Comparison of ENCODE assay signal across 9 cellular contexts in the genomic region with DNA sequence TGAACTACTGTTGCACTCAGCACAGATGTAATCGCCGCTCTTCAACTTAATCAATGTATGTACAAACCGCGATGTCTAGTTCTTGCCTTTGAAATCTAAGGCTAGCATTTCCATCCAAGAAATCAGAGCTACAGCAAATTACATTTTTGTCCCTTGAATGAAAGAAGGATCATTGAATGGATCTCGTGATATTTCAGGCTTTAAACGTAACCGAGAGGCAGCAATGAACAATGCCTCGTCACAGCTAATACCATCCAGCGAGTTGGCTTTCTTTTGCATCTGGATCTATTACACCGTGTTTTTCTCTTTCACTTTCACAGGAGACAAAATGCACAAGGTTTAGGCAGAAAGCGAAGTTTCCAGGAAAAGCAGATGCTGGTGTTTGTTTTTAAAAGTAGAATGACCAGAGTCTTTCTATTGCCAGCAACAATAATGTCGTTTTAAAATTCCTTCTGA. TPM values are rescaled to one million over a fixed set of nuclear protein-coding genes. Genes with fewer than 3 reads are reported as not detected.
DNase-seq lines count a peak whose midpoint lies in the region; ATAC-seq and TF ChIP-seq lines count a peak whose summit lies in the region.
"Had no signal": no experiment of that assay in that cellular context is flagged by ENCODE, and none has a peak within 500 bp of the region (broad histone marks: within the 10 kb centered on the region; RNA-seq: fewer than 3 reads in every experiment).

No MANE protein-coding gene starts in this region.

- TF ChIP-seq CTCF in WI38 (IDR thresholded peaks at IDR 0.05; ENCODE audit: low read depth, low read length), result no peak
- TF ChIP-seq CTCF in foreskin fibroblast (IDR thresholded peaks at IDR 0.05; ENCODE audit: low read depth, low read length), result no peak

- peak overlapping the region; percentile 68 for H3K4me3 ChIP-seq in WI38 (ENCODE audit: low read depth, low read length)
- peak overlapping the region; percentile 60 to 84 for H3K4me3 ChIP-seq in foreskin fibroblast (ENCODE audit: low read depth in 1 of 2, low read length in 2 of 2)
- H3K4me3 ChIP-seq: BLaER1 treated with 17β-estradiol and CSF1 and Interleukin-3, amounts not matched to agents 10 nM and 100 nM had no signal

- peak; percentile 43 to 65 (median 58) for DNase-seq in NCI-H1417 (lab: John Stamatoyannopoulos, UW)
- DNase-seq in NCI-H1417 treated with DMSO at 0.1 percent for 48 hours (lab: John Stamatoyannopoulos, UW), result no peak
- peak; percentile 60 to 79 for DNase-seq in foreskin fibroblast
- peak; percentile 65 for DNase-seq in renal cortical epithelial cell (ENCODE audit: low read depth)
- no peak for DNase-seq in MV-4-11 (lab: John Stamatoyannopoulos, UW)
- DNase-seq in NCI-H2196 treated with DMSO at 0.1 percent for 48 hours (lab: John Stamatoyannopoulos, UW; ENCODE audit: unreplicated experiment), result no peak

- ATAC-seq in HG03196 (IDR thresholded peaks at IDR 0.05; ENCODE audit: unreplicated experiment), result peak; percentile 36

RNA-seq across cellular contexts. Expression of gene SKIDA1, which starts 5.5 kb away (rescaled TPM):
- 0.69 and 2.1 TPM in 2 replicates for total RNA-seq in renal cortical epithelial cell

RNA-seq across cellular contexts. Expression of gene MLLT10, which starts 14.0 kb away (rescaled TPM):
- 26.7 and 42.7 TPM in 2 replicates for total RNA-seq in renal cortical epithelial cell

Comparison
In these comparisons a context has a peak if more than half of its experiments do, and no peak if none do; other contexts are left out.
1. DNase-seq: peak in NCI-H1417 (3 of 3), foreskin fibroblast (2 of 2) and renal cortical epithelial cell (single experiment); none in NCI-H1417 treated with DMSO at 0.1 percent for 48 hours (single experiment), MV-4-11 (single experiment) and NCI-H2196 treated with DMSO at 0.1 percent for 48 hours (single experiment).